In the genomic region with DNA sequence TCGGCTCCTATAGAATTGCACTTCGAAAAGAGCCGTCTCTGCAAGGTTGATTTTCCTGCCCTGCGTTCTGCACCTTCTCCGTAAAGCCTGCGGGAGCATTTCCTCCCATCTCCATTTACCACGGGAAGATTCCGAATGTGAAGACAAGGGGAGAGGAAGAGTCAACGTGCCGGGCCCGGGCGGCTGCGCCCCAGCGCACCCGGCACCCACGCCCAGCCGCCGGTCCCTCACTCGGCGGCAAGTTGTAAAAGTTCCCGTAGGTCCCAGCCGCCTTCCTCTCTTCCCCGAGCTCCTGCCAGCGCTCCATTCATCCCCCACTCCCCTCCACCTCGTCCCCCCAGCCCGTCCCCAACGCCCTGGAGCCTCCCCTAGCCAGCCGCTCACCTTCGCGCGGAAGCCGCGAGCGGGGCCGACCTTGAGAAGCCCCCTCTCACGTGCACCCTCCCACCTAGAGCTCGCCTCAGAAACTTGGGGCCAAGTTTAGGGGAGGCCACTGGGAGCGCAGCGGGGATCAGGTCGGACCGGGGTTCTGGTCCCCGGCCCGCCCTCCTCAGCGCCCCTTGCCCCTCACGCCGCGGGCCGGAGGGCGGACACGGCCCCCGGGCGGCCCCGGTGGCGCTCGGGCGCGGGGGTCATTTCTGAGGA, we compare ENCODE assay signal across 1 cellular context.
TF ChIP-seq lines count a peak whose summit lies in the region.

No MANE protein-coding gene starts in this region.

TF ChIP-seq in HEK293, 187 proteins besides CTCF, POLR2A, EP300 and RAD21 (continued from another document):
- no peak for TF ChIP-seq ZFP3 (tag by site-specific recombination; IDR thresholded peaks at IDR 0.05; ENCODE audit: low read depth)
- peak; percentile 21 for TF ChIP-seq ZBTB8A (tag by site-specific recombination; IDR thresholded peaks at IDR 0.05)
- TF ChIP-seq ZBTB7A (tag by site-specific recombination; IDR thresholded peaks at IDR 0.05; ENCODE audit: low read depth) = no peak
- no peak for TF ChIP-seq ZNF366 (tag by site-specific recombination; conservative IDR thresholded peaks at IDR 0.05)
- TF ChIP-seq, protein P1, sequence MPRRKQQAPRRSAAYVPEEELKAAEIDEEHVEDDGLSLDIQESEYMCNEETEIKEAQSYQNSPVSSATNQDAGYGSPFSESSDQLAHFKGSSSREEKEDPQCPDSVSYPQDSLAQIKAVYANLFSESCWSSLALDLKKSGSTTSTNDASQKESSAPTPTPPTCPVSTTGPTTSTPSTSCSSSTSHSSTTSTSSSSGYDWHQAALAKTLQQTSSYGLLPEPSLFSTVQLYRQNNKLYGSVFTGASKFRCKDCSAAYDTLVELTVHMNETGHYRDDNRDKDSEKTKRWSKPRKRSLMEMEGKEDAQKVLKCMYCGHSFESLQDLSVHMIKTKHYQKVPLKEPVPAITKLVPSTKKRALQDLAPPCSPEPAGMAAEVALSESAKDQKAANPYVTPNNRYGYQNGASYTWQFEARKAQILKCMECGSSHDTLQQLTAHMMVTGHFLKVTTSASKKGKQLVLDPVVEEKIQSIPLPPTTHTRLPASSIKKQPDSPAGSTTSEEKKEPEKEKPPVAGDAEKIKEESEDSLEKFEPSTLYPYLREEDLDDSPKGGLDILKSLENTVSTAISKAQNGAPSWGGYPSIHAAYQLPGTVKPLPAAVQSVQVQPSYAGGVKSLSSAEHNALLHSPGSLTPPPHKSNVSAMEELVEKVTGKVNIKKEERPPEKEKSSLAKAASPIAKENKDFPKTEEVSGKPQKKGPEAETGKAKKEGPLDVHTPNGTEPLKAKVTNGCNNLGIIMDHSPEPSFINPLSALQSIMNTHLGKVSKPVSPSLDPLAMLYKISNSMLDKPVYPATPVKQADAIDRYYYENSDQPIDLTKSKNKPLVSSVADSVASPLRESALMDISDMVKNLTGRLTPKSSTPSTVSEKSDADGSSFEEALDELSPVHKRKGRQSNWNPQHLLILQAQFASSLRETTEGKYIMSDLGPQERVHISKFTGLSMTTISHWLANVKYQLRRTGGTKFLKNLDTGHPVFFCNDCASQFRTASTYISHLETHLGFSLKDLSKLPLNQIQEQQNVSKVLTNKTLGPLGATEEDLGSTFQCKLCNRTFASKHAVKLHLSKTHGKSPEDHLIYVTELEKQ (tag by site-specific recombination; IDR thresholded peaks at IDR 0.05; ENCODE audit: borderline replicate concordance) = no peak
- no peak for TF ChIP-seq KLF1 (tag by site-specific recombination; IDR thresholded peaks at IDR 0.05)
